8 cellular contexts compared by ENCODE assay signal in the genomic region with DNA sequence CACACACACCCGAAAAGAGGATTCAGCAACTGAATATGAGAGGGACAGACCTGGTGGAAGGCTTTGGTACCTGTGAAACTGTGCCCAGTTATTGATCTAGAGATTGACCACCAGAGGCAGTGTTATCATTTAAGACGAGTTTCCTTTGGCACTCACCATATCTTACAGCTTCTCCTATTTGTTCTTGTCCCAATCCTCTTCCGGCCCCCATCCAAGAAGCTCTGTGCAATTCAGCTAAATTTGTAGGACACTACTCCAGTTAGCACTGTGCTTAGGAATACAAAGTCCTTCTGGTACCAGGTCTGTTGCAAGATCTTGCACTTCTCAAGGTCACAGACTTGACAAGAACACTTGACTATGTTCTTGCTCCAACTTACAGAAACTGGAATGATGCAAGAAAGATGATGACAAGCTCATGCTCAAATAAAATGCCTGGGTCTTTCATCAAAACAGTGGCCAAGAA. TPM values are rescaled to one million over a fixed set of nuclear protein-coding genes. Genes with fewer than 3 reads are reported as not detected.
DNase-seq lines count a peak whose midpoint lies in the region; ATAC-seq and TF ChIP-seq lines count a peak whose summit lies in the region.

No MANE protein-coding gene starts in this region.

- H3K36me3 ChIP-seq in DOHH2 (ENCODE audit: control insufficient read depth, low read length) (no peaks in the 10 kb centered on the region), iPS DF 6.9 (ENCODE audit: control insufficient read depth, insufficient read depth, low read length) (no peaks in the 10 kb centered on the region)

- no peaks in the 10 kb centered on the region for H3K79me2 ChIP-seq in DOHH2 (ENCODE audit: control insufficient read depth, low read length)

- no peaks in the 10 kb centered on the region for H3K9me2 ChIP-seq in DOHH2 (replicated peaks; ENCODE audit: control insufficient read depth, low read length)

- H3K4me1 Mint-ChIP-seq in WTC11: 0 out of 2 replicates have a peak, but pooled peaks cover 2% of the 10 kb centered on the region
- peaks cover 9% of the 10 kb centered on the region for H3K4me1 Mint-ChIP-seq in type B pancreatic cell (ENCODE audit: unreplicated experiment)

- H3K27me3 ChIP-seq in DOHH2 (ENCODE audit: control insufficient read depth, low read length) (peaks cover 13% of the 10 kb centered on the region), iPS DF 6.9 (ENCODE audit: control insufficient read depth, insufficient read depth, low read length) (no peaks in the 10 kb centered on the region)

- H3K27ac ChIP-seq in DOHH2 (ENCODE audit: low read depth, low read length) (no peak overlapping the region), iPS DF 6.9 (ENCODE audit: low read length) (no peak overlapping the region)

- H3K4me3 ChIP-seq in DOHH2 (ENCODE audit: low read length) (no peak overlapping the region), iPS DF 6.9 (ENCODE audit: low read length) (no peak overlapping the region)

- H3K27me3 Mint-ChIP-seq in WTC11 (ENCODE audit: low read depth) (no peaks in the 10 kb centered on the region; the same call in 1 of the 2 replicates), type B pancreatic cell (peaks cover 3% of the 10 kb centered on the region)

- H3K27ac Mint-ChIP-seq in WTC11 (no peak overlapping the region), type B pancreatic cell (no peak overlapping the region)

- POLR2A ChIA-PET in WTC11 (lab: Charles Lee): interaction anchor here (0.7 to 0.9 kb wide), 2 partner anchors 124 to 610 kb away, joined by 6 to 8 read pairs; no protein-coding TSS in a partner anchor

- no peak overlapping the region for H3K4me2 ChIP-seq in DOHH2 (ENCODE audit: low read length)

- ATAC-seq in WTC11: peak; percentile 88
- ATAC-seq in GM21381 (IDR thresholded peaks at IDR 0.05; ENCODE audit: unreplicated experiment): no peak

- no peak overlapping the region for H3K4me3 Mint-ChIP-seq in WTC11
- H3K4me3 Mint-ChIP-seq in type B pancreatic cell: no peak overlapping the region

- peak; percentile 53 for TF ChIP-seq CTCF in DOHH2 (IDR thresholded peaks at IDR 0.05; ENCODE audit: low read depth, low read length, poor library complexity, severe bottlenecking)
- TF ChIP-seq CTCF in WTC11 (IDR thresholded peaks at IDR 0.05): no peak; the same call in 1 of the 2 replicates
- peak; percentile 67 for TF ChIP-seq CTCF in type B pancreatic cell (conservative IDR thresholded peaks at IDR 0.05)

- H3K9me3 Mint-ChIP-seq in WTC11: no peaks in the 10 kb centered on the region
- no peaks in the 10 kb centered on the region for H3K9me3 Mint-ChIP-seq in type B pancreatic cell

- CTCF ChIA-PET in WTC11 (lab: Charles Lee): interaction anchor here (0.7 to 4.3 kb wide), 18 partner anchors 9 to 329 kb away, joined by 3 to 118 read pairs (median 3); no protein-coding TSS in a partner anchor

- no peaks in the 10 kb centered on the region for H3K36me3 Mint-ChIP-seq in WTC11
- H3K36me3 Mint-ChIP-seq in type B pancreatic cell: no peaks in the 10 kb centered on the region

- H3F3A ChIP-seq in DOHH2 (ENCODE audit: control insufficient read depth, insufficient read depth): no peaks in the 10 kb centered on the region

- DNase-seq in LHCN-M2 (ENCODE audit: low read depth): peak; percentile 23
- no peak for DNase-seq in WTC11 (ENCODE audit: low spot score)
- DNase-seq in iPS DF 6.9 (ENCODE audit: low read depth, low spot score): peak; percentile 29
- no peak for DNase-seq in type B pancreatic cell (ENCODE audit: extremely low spot score, unreplicated experiment)
- DNase-seq in inferior parietal cortex (ENCODE audit: extremely low spot score): no peak
- DNase-seq in activated CD4-positive, alpha-beta T cell treated with anti-CD3 and anti-CD28 coated beads for 4 hours: no peak

- WGBS in iPS DF 6.9 (ENCODE audit: insufficient coverage, insufficient read length): no CpG with 5 or more reads among the region's 3 CpGs

- H3K4me1 ChIP-seq in DOHH2 (ENCODE audit: control insufficient read depth, low read length) (no peaks in the 10 kb centered on the region), iPS DF 6.9 (ENCODE audit: control insufficient read depth, insufficient read depth, low read length) (no peaks in the 10 kb centered on the region)

- H3K9me3 ChIP-seq in DOHH2 (ENCODE audit: control insufficient read depth, insufficient read depth, low read length): no peaks in the 10 kb centered on the region
- H3K9me3 ChIP-seq in iPS DF 6.9 (ENCODE audit: control insufficient read depth, insufficient read depth, low read length): no peaks in the 10 kb centered on the region

- no peaks in the 10 kb centered on the region for H4K20me1 ChIP-seq in DOHH2 (ENCODE audit: control insufficient read depth, insufficient read depth, low read depth, low read length)

TF ChIP-seq in WTC11, 78 proteins besides CTCF, POLR2A, EP300 and RAD21:
- TF ChIP-seq SMAD3 (CRISPR knock-in tag; IDR thresholded peaks at IDR 0.05; ENCODE audit: borderline replicate concordance) (no peak), ZNF396 (CRISPR knock-in tag; IDR thresholded peaks at IDR 0.05; ENCODE audit: borderline replicate concordance) (no peak)
- TF ChIP-seq, protein P1, sequence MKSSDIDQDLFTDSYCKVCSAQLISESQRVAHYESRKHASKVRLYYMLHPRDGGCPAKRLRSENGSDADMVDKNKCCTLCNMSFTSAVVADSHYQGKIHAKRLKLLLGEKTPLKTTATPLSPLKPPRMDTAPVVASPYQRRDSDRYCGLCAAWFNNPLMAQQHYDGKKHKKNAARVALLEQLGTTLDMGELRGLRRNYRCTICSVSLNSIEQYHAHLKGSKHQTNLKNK (CRISPR knock-in tag; IDR thresholded peaks at IDR 0.05): no peak
- TF ChIP-seq, protein P2, sequence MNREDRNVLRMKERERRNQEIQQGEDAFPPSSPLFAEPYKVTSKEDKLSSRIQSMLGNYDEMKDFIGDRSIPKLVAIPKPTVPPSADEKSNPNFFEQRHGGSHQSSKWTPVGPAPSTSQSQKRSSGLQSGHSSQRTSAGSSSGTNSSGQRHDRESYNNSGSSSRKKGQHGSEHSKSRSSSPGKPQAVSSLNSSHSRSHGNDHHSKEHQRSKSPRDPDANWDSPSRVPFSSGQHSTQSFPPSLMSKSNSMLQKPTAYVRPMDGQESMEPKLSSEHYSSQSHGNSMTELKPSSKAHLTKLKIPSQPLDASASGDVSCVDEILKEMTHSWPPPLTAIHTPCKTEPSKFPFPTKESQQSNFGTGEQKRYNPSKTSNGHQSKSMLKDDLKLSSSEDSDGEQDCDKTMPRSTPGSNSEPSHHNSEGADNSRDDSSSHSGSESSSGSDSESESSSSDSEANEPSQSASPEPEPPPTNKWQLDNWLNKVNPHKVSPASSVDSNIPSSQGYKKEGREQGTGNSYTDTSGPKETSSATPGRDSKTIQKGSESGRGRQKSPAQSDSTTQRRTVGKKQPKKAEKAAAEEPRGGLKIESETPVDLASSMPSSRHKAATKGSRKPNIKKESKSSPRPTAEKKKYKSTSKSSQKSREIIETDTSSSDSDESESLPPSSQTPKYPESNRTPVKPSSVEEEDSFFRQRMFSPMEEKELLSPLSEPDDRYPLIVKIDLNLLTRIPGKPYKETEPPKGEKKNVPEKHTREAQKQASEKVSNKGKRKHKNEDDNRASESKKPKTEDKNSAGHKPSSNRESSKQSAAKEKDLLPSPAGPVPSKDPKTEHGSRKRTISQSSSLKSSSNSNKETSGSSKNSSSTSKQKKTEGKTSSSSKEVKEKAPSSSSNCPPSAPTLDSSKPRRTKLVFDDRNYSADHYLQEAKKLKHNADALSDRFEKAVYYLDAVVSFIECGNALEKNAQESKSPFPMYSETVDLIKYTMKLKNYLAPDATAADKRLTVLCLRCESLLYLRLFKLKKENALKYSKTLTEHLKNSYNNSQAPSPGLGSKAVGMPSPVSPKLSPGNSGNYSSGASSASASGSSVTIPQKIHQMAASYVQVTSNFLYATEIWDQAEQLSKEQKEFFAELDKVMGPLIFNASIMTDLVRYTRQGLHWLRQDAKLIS (CRISPR knock-in tag; IDR thresholded peaks at IDR 0.05; ENCODE audit: borderline replicate concordance): no peak
- TF ChIP-seq, protein P3, sequence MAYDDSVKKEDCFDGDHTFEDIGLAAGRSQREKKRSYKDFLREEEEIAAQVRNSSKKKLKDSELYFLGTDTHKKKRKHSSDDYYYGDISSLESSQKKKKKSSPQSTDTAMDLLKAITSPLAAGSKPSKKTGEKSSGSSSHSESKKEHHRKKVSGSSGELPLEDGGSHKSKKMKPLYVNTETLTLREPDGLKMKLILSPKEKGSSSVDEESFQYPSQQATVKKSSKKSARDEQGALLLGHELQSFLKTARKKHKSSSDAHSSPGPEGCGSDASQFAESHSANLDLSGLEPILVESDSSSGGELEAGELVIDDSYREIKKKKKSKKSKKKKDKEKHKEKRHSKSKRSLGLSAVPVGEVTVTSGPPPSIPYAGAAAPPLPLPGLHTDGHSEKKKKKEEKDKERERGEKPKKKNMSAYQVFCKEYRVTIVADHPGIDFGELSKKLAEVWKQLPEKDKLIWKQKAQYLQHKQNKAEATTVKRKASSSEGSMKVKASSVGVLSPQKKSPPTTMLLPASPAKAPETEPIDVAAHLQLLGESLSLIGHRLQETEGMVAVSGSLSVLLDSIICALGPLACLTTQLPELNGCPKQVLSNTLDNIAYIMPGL (CRISPR knock-in tag; IDR thresholded peaks at IDR 0.05): no peak

RNA-seq across cellular contexts. Expression of a gene that starts 40.1 kb away (rescaled TPM):
- total RNA-seq in LHCN-M2 (2014; rRNA removed) (12.4 and 15.5 TPM in 2 replicates), WTC11 (2021) (10.8 to 13.6 TPM (median 13.2 TPM) in 3 replicates), type B pancreatic cell (ENCODE audit: low replicate concordance) (15.2 and 19.8 TPM in 2 replicates)
- polyA plus RNA-seq in LHCN-M2 (2012): 7.6 TPM

RNA-seq across cellular contexts. Expression of a gene that starts 40.2 kb away (rescaled TPM):
- total RNA-seq in LHCN-M2 (2014; rRNA removed): 31.0 and 31.9 TPM in 2 replicates
- 26.6 TPM for polyA plus RNA-seq in LHCN-M2 (2012)
- total RNA-seq in WTC11 (2021): 30.3 to 39.1 TPM (median 33.8 TPM) in 3 replicates
- total RNA-seq in type B pancreatic cell (ENCODE audit: low replicate concordance): 27.5 and 35.1 TPM in 2 replicates

RNA-seq across cellular contexts. Expression of a gene that starts 42.0 kb away (rescaled TPM):
- total RNA-seq in LHCN-M2 (2014; rRNA removed) (18.8 and 20.2 TPM in 2 replicates), WTC11 (2021) (12.1 to 13.5 TPM (median 13.1 TPM) in 3 replicates), type B pancreatic cell (ENCODE audit: low replicate concordance) (17.1 and 18.8 TPM in 2 replicates)
- polyA plus RNA-seq in LHCN-M2 (2012): 7.0 TPM

Comparison
In these comparisons a context has a peak if more than half of its experiments do, and no peak if none do; other contexts are left out.
1. DNase-seq: peak in LHCN-M2 (single experiment) and iPS DF 6.9 (single experiment); none in WTC11 (single experiment), type B pancreatic cell (single experiment), inferior parietal cortex (single experiment) and activated CD4-positive, alpha-beta T cell treated with anti-CD3 and anti-CD28 coated beads for 4 hours (0 of 2).